21 cellular contexts compared by ENCODE assay signal in the genomic region with DNA sequence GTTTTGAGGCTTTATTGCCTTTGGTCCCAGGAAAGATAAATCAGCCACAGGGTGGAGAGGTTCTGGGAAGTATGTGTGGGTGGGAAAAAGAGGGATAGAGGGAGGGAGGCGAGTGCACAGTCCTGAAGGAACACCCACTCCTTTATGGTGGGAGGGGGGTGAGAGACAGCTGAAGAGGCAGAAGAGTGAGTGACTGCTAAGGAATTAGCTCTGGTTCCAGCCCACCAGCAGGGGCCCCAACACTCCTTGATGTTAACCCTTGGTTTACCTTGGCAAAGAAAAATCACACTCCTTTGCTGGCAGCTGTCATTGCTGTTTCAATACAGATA.
DNase-seq lines count a peak whose midpoint lies in the region; ATAC-seq and TF ChIP-seq lines count a peak whose summit lies in the region.
"Had no signal": no experiment of that assay in that cellular context is flagged by ENCODE, and none has a peak within 500 bp of the region (broad histone marks: within the 10 kb centered on the region; RNA-seq: fewer than 3 reads in every experiment).

No MANE protein-coding gene starts in this region.

- H3K18ac ChIP-seq in mesendoderm (ENCODE audit: low read length), result no peak overlapping the region

- no peak overlapping the region for H3K23ac ChIP-seq in mesendoderm (ENCODE audit: low read length)

- H3K4me1 ChIP-seq in mesendoderm (ENCODE audit: control insufficient read depth, low read depth, low read length), result peaks cover 8% of the 10 kb centered on the region
- no peaks in the 10 kb centered on the region for H3K4me1 ChIP-seq in uterus
- H3K4me1 ChIP-seq: foreskin keratinocyte had no signal

- no peaks in the 10 kb centered on the region for H3K27me3 ChIP-seq in mesendoderm (ENCODE audit: insufficient read depth, low read length, poor library complexity)
- H3K27me3 ChIP-seq in uterus, result no peaks in the 10 kb centered on the region
- H3K27me3 ChIP-seq: foreskin keratinocyte, transverse colon had no signal

- peak; percentile 29 for DNase-seq in NCI-H82 (lab: John Stamatoyannopoulos, UW)
- DNase-seq in NCI-H82 treated with DMSO at 0.1 percent for 48 hours (lab: John Stamatoyannopoulos, UW; ENCODE audit: unreplicated experiment), result no peak
- peak; percentile 80 for DNase-seq in mesendoderm
- DNase-seq in uterus, result peak; percentile 19
- DNase-seq in foreskin fibroblast, result no peak
- DNase-seq in SKM-1 (lab: John Stamatoyannopoulos, UW; ENCODE audit: unreplicated experiment), result no peak
- DNase-seq: activated CD4-positive, alpha-beta T cell treated with anti-CD3 and anti-CD28 coated beads, Interleukin-2, amount 10 ng/mL, durations not matched to agents 7 days and 5 days; activated naive CD4-positive, alpha-beta T cell; anterior cingulate cortex; CD4-positive, CD25-positive, alpha-beta regulatory T cell; DND-41; foreskin keratinocyte; MV-4-11; naive B cell; NCI-H2029 treated with DMSO at 0.1 percent for 48 hours; NCI-H526 treated with DMSO at 0.1 percent for 48 hours; stimulated activated naive CD4-positive, alpha-beta T cell treated with Interleukin-2 at 50 U/mL for 16 hours; transverse colon had no signal

- no peak overlapping the region for H4K5ac ChIP-seq in mesendoderm (ENCODE audit: low read length)

- no peak for TF ChIP-seq CTCF in brain (conservative IDR thresholded peaks at IDR 0.05)
- no peak for TF ChIP-seq CTCF in uterus (IDR thresholded peaks at IDR 0.05)
- TF ChIP-seq CTCF in foreskin fibroblast (IDR thresholded peaks at IDR 0.05; ENCODE audit: low read depth, low read length), result no peak

- peak overlapping the region; percentile 42 for H3K56ac ChIP-seq in mesendoderm (ENCODE audit: low read length)

- no CpG with 5 or more reads among the region's 1 CpG for WGBS in mesendoderm (ENCODE audit: extremely low coverage, insufficient coverage, low lambda C conversion rate)

- peaks cover 0 to 15% (median 6%) of the 10 kb centered on the region in 5 experiments for H3K9me3 Mint-ChIP-seq in brain
- H3K9me3 Mint-ChIP-seq: activated CD4-positive, alpha-beta T cell treated with anti-CD3 and anti-CD28 coated beads, Interleukin-2, amount 10 ng/mL, durations not matched to agents 7 days and 5 days had no signal

- peak overlapping the region in 3 of 5 experiments; percentile 4 to 43 (median 23) for H3K4me3 Mint-ChIP-seq in brain
- H3K4me3 Mint-ChIP-seq: activated CD4-positive, alpha-beta T cell treated with anti-CD3 and anti-CD28 coated beads, Interleukin-2, amount 10 ng/mL, durations not matched to agents 7 days and 5 days; CD4-positive, CD25-positive, alpha-beta regulatory T cell had no signal

- peaks cover 67% of the 10 kb centered on the region for H3K4me1 Mint-ChIP-seq in brain
- H3K4me1 Mint-ChIP-seq: activated CD4-positive, alpha-beta T cell treated with anti-CD3 and anti-CD28 coated beads, Interleukin-2, amount 10 ng/mL, durations not matched to agents 7 days and 5 days; CD4-positive, CD25-positive, alpha-beta regulatory T cell; naive B cell had no signal

- no peak overlapping the region for H2BK15ac ChIP-seq in mesendoderm (replicated peaks; ENCODE audit: low read depth)

- H3K9me3 ChIP-seq in uterus, result no peaks in the 10 kb centered on the region
- H3K9me3 ChIP-seq: transverse colon had no signal

- no peak overlapping the region for H2AK5ac ChIP-seq in mesendoderm (ENCODE audit: low read length)

- TF ChIP-seq POLR2A in uterus (IDR thresholded peaks at IDR 0.05), result no peak

- H3K79me2 ChIP-seq in mesendoderm (ENCODE audit: control insufficient read depth, insufficient read depth, low read length), result no peaks in the 10 kb centered on the region

- intact Hi-C loops in uterus (cut with DNase I; ENCODE audit: low total_unique reads), result no loop called here

- H3K79me1 ChIP-seq in mesendoderm (ENCODE audit: low read length), result no peaks in the 10 kb centered on the region

- no peak overlapping the region for H2BK5ac ChIP-seq in mesendoderm (ENCODE audit: low read length)

- no peak overlapping the region for H3K4ac ChIP-seq in mesendoderm (ENCODE audit: low read depth, low read length)

- H3K36me3 ChIP-seq in mesendoderm (ENCODE audit: control insufficient read depth, insufficient read depth, low read length) (no peaks in the 10 kb centered on the region), uterus (no peaks in the 10 kb centered on the region)
- H3K36me3 ChIP-seq: transverse colon had no signal

- H3K9ac ChIP-seq in mesendoderm (ENCODE audit: low read length), result no peak overlapping the region

- H4K8ac ChIP-seq in mesendoderm (ENCODE audit: low read depth, low read length), result no peak overlapping the region

- H3K4me2 ChIP-seq in mesendoderm (ENCODE audit: low read length), result no peak overlapping the region

- ATAC-seq in HG03565 (IDR thresholded peaks at IDR 0.05; ENCODE audit: unreplicated experiment), result no peak
- ATAC-seq: foreskin keratinocyte had no signal

- peak overlapping the region; percentile 76 for H3K27ac ChIP-seq in mesendoderm (ENCODE audit: low read depth, low read length)
- peak overlapping the region in 1 of 2 donors; percentile 4 for H3K27ac ChIP-seq in uterus
- H3K27ac ChIP-seq: foreskin keratinocyte, SK-N-MC, transverse colon had no signal

- H3K27ac Mint-ChIP-seq in brain, result peak overlapping the region in 4 of 5 experiments; percentile 35 to 89 (median 80)
- H3K27ac Mint-ChIP-seq: activated CD4-positive, alpha-beta T cell treated with anti-CD3 and anti-CD28 coated beads, Interleukin-2, amount 10 ng/mL, durations not matched to agents 7 days and 5 days; CD4-positive, CD25-positive, alpha-beta regulatory T cell; naive B cell had no signal

- H3K27me3 Mint-ChIP-seq in brain, result peaks cover 2% of the 10 kb centered on the region
- H3K27me3 Mint-ChIP-seq: activated CD4-positive, alpha-beta T cell treated with anti-CD3 and anti-CD28 coated beads, Interleukin-2, amount 10 ng/mL, durations not matched to agents 7 days and 5 days; CD4-positive, CD25-positive, alpha-beta regulatory T cell had no signal

- H3K4me3 ChIP-seq in mesendoderm (ENCODE audit: low read length), result no peak overlapping the region
- H3K4me3 ChIP-seq in uterus, result no peak overlapping the region
- H3K4me3 ChIP-seq in foreskin fibroblast (ENCODE audit: low read depth in 1 of 2, low read length in 2 of 2), result no peak overlapping the region
- H3K4me3 ChIP-seq: SK-N-MC, transverse colon had no signal

- peaks cover 38% of the 10 kb centered on the region for H3K36me3 Mint-ChIP-seq in brain
- H3K36me3 Mint-ChIP-seq: CD4-positive, CD25-positive, alpha-beta regulatory T cell; naive B cell had no signal

- H2BK120ac ChIP-seq in mesendoderm (ENCODE audit: low read depth, low read length), result no peak overlapping the region

Comparison
In these comparisons a context has a peak if more than half of its experiments do, and no peak if none do; other contexts are left out.
1. DNase-seq: peak in NCI-H82 (single experiment), mesendoderm (single experiment) and uterus (2 of 2); none in NCI-H82 treated with DMSO at 0.1 percent for 48 hours (single experiment), foreskin fibroblast (0 of 2) and SKM-1 (single experiment).